ENCODE assay signal across 1 cellular context in genomic region chr17:30170415-30170987, GRCh38.
A peak's percentile ranks its signal among the peaks of the same experiment; 100 is the strongest.
TF ChIP-seq lines count a peak whose summit lies in the region.

No MANE protein-coding gene starts in this region.

TF ChIP-seq in K562, 482 proteins besides CTCF, POLR2A, EP300 and RAD21:
- TF ChIP-seq, protein P1, sequence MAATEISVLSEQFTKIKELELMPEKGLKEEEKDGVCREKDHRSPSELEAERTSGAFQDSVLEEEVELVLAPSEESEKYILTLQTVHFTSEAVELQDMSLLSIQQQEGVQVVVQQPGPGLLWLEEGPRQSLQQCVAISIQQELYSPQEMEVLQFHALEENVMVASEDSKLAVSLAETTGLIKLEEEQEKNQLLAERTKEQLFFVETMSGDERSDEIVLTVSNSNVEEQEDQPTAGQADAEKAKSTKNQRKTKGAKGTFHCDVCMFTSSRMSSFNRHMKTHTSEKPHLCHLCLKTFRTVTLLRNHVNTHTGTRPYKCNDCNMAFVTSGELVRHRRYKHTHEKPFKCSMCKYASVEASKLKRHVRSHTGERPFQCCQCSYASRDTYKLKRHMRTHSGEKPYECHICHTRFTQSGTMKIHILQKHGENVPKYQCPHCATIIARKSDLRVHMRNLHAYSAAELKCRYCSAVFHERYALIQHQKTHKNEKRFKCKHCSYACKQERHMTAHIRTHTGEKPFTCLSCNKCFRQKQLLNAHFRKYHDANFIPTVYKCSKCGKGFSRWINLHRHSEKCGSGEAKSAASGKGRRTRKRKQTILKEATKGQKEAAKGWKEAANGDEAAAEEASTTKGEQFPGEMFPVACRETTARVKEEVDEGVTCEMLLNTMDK (IDR thresholded peaks at IDR 0.05; ENCODE audit: borderline replicate concordance, insufficient read depth, low read depth, low read length, poor library complexity, severe bottlenecking): no peak
- no peak for TF ChIP-seq ZBTB7A (IDR thresholded peaks at IDR 0.05; ENCODE audit: borderline replicate concordance, control insufficient read depth, low read depth, low read length)
- no peak for TF ChIP-seq JUNB (CRISPR knock-in tag; conservative IDR thresholded peaks at IDR 0.05)
- TF ChIP-seq, protein P2, sequence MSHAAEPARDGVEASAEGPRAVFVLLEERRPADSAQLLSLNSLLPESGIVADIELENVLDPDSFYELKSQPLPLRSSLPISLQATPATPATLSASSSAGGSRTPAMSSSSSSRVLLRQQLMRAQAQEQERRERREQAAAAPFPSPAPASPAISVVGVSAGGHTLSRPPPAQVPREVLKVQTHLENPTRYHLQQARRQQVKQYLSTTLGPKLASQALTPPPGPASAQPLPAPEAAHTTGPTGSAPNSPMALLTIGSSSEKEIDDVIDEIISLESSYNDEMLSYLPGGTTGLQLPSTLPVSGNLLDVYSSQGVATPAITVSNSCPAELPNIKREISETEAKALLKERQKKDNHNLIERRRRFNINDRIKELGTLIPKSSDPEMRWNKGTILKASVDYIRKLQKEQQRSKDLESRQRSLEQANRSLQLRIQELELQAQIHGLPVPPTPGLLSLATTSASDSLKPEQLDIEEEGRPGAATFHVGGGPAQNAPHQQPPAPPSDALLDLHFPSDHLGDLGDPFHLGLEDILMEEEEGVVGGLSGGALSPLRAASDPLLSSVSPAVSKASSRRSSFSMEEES (CRISPR knock-in tag; IDR thresholded peaks at IDR 0.05): no peak
- TF ChIP-seq BCL6 (CRISPR knock-in tag; IDR thresholded peaks at IDR 0.05): no peak
- peak; percentile 81 for TF ChIP-seq NFIC (IDR thresholded peaks at IDR 0.05)
- no peak for TF ChIP-seq DIDO1 (tag; IDR thresholded peaks at IDR 0.05; ENCODE audit: low read depth)
